In the genomic region with DNA sequence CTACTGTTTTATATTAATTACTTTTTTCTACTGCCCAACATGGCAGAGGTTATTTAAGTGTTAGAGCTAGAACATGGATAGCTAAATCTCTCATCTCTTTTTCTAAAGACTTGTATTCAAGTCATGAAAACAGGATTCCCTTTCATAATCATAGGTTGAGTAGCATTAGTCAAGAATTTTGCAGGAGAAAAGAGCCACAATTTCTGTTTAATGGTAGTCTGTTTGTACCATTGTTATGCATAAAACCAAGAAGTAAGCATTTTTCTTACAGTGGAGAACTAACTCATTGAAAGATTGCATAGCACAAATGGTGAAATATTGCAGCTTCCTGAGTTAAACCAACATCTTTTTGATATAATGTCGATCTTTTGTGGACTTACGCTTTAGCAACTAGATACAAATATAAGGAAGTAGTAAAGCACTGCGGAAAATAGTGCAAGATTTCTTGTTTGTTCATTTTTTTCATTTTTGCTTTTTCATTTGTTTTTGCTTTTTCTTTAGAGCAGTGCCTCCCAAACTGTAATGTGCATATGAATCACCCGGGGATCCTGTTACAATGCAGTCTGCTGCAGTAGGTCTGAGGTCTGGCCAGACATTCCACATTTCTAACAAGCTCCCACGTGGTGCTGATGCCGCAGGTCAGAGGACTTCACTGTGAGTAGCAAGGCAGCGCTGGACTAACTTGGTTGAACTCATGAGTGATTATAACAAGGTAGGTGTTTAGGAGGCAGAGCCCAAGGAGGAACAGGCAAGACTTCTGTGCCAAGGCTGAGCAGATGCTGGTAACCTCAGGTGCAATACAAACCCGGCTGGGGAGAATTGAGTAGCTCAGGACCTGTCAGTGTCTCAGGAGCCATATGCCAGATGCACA, we compare ENCODE assay signal across 9 cellular contexts. TPM values are rescaled to one million over a fixed set of nuclear protein-coding genes. Genes with fewer than 3 reads are reported as not detected.
A peak's percentile ranks its signal among the peaks of the same experiment; 100 is the strongest.
DNase-seq lines count a peak whose midpoint lies in the region; ATAC-seq and TF ChIP-seq lines count a peak whose summit lies in the region.
"Had no signal": no experiment of that assay in that cellular context is flagged by ENCODE, and none has a peak within 500 bp of the region (broad histone marks: within the 10 kb centered on the region; RNA-seq: fewer than 3 reads in every experiment).

No MANE protein-coding gene starts in this region.

- H3K27ac Mint-ChIP-seq in T-helper 17 cell: no peak overlapping the region

- peaks cover 10% of the 10 kb centered on the region for H3K27me3 Mint-ChIP-seq in T-helper 17 cell

- no peaks in the 10 kb centered on the region for H3K27me3 ChIP-seq in RWPE2 (ENCODE audit: insufficient read depth, poor library complexity, severe bottlenecking)
- peaks cover 69% of the 10 kb centered on the region for H3K27me3 ChIP-seq in cardiac muscle cell
- peaks cover 0 to 4% (median 3%) of the 10 kb centered on the region in 3 donors for H3K27me3 ChIP-seq in skeletal muscle tissue (ENCODE audit: control insufficient read depth in 3 of 3, insufficient read depth in 3 of 3, low read length in 3 of 3)

- intact Hi-C loops in sciatic nerve (cut with DNase I): no loop called here

- no peak overlapping the region for H3K4me3 Mint-ChIP-seq in T-helper 17 cell

- ATAC-seq in RWPE2 (ENCODE audit: low read depth): peak; percentile 99
- no peak for ATAC-seq in sciatic nerve
- no peak for ATAC-seq in T-helper 17 cell

- no peak overlapping the region for H3K9ac ChIP-seq in skeletal muscle tissue (ENCODE audit: low read depth in 1 of 3, low read length in 3 of 3)

- DNase-seq in SIG-M5 treated with dmso at 0.1 percent for 504 hours (lab: John Stamatoyannopoulos, UW; ENCODE audit: unreplicated experiment): peak; percentile 63
- DNase-seq in SIG-M5 (lab: John Stamatoyannopoulos, UW): no peak
- peak; percentile 80 for DNase-seq in RWPE2 (ENCODE audit: low spot score)
- DNase-seq in cardiac muscle cell (ENCODE audit: low read depth in 1 of 2, low spot score in 1 of 2): peak; percentile 82 to 92
- no peak for DNase-seq in sciatic nerve (ENCODE audit: low spot score)
- DNase-seq in T-helper 17 cell: no peak
- no peak for DNase-seq in GM20000 (ENCODE audit: low spot score)
- DNase-seq: COR-L47 had no signal

- H3K4me1 ChIP-seq in RWPE2 (ENCODE audit: insufficient read depth, poor library complexity, severe bottlenecking): peaks cover 14% of the 10 kb centered on the region
- peaks cover 14% of the 10 kb centered on the region for H3K4me1 ChIP-seq in cardiac muscle cell (ENCODE audit: low read depth)
- H3K4me1 ChIP-seq in skeletal muscle tissue (ENCODE audit: control insufficient read depth in 3 of 3, insufficient read depth in 3 of 3, low read length in 3 of 3): peaks cover 3 to 16% (median 9%) of the 10 kb centered on the region in 3 donors

- H3K36me3 Mint-ChIP-seq in T-helper 17 cell (ENCODE audit: low read depth): no peaks in the 10 kb centered on the region

- H3K27ac ChIP-seq in RWPE2 (ENCODE audit: poor library complexity, severe bottlenecking): no peak overlapping the region
- H3K27ac ChIP-seq in cardiac muscle cell: no peak overlapping the region
- H3K27ac ChIP-seq in skeletal muscle tissue (ENCODE audit: low read depth, low read length): peak overlapping the region; percentile 28

- no peaks in the 10 kb centered on the region for H3K9me3 ChIP-seq in RWPE2 (ENCODE audit: severe bottlenecking)
- no peaks in the 10 kb centered on the region for H3K9me3 ChIP-seq in cardiac muscle cell (ENCODE audit: low read depth)
- no peaks in the 10 kb centered on the region for H3K9me3 ChIP-seq in skeletal muscle tissue (ENCODE audit: control insufficient read depth in 3 of 3, low read length in 3 of 3)
- H3K9me3 ChIP-seq in T-helper 17 cell (ENCODE audit: control insufficient read depth, low read length, poor library complexity, severe bottlenecking): no peaks in the 10 kb centered on the region

- TF ChIP-seq CTCF in RWPE2 (IDR thresholded peaks at IDR 0.05; ENCODE audit: poor library complexity, severe bottlenecking) (no peak), cardiac muscle cell (IDR thresholded peaks at IDR 0.05; ENCODE audit: low read depth, low read length) (no peak), GM20000 (IDR thresholded peaks at IDR 0.05; ENCODE audit: extremely low read depth, missing control alignments) (no peak)

- H3K4me3 ChIP-seq in RWPE2 (ENCODE audit: severe bottlenecking) (no peak overlapping the region), cardiac muscle cell (no peak overlapping the region), skeletal muscle tissue (ENCODE audit: low read length in 3 of 3) (peak overlapping the region in 1 of 3 donors; percentile 41)

- H3K36me3 ChIP-seq in RWPE2 (ENCODE audit: low read depth) (no peaks in the 10 kb centered on the region), cardiac muscle cell (no peaks in the 10 kb centered on the region), skeletal muscle tissue (ENCODE audit: control insufficient read depth in 3 of 3, insufficient read depth in 3 of 3, low read length in 3 of 3) (no peaks in the 10 kb centered on the region)

- H3K4me1 Mint-ChIP-seq in T-helper 17 cell: peaks cover 22% of the 10 kb centered on the region

RNA-seq across cellular contexts. Expression of gene ETS1, which starts 4.6 kb away (rescaled TPM):
- total RNA-seq in cardiac muscle cell (4.1 and 10.2 TPM in 2 replicates), skeletal muscle tissue (37.1 TPM), sciatic nerve (90.8 TPM), T-helper 17 cell (100 to 1,000 TPM; 670 to 745 TPM)
- 1.7 and 4.1 TPM in 2 replicates for polyA plus RNA-seq in cardiac muscle cell

Comparison
In these comparisons a context has a peak if more than half of its experiments do, and no peak if none do; other contexts are left out.
1. DNase-seq: peak in SIG-M5 treated with dmso at 0.1 percent for 504 hours (single experiment), RWPE2 (single experiment) and cardiac muscle cell (2 of 2); none in SIG-M5 (single experiment), sciatic nerve (single experiment), T-helper 17 cell (0 of 3) and GM20000 (single experiment).